Comparison of ENCODE assay signal across 21 cellular contexts in genomic region chr5:58311526-58311925, GRCh38.
A peak's percentile ranks its signal among the peaks of the same experiment; 100 is the strongest.
DNase-seq lines count a peak whose midpoint lies in the region; ATAC-seq, FAIRE-seq and TF ChIP-seq lines count a peak whose summit lies in the region.
"Had no signal": no experiment of that assay in that cellular context is flagged by ENCODE, and none has a peak within 500 bp of the region (broad histone marks: within the 10 kb centered on the region; RNA-seq: fewer than 3 reads in every experiment).

No MANE protein-coding gene starts in this region.

- H3K4me1 ChIP-seq in H9 (ENCODE audit: insufficient read depth, low read length) (no peaks in the 10 kb centered on the region), neural progenitor cell (no peaks in the 10 kb centered on the region)
- H3K4me1 ChIP-seq: BLaER1 treated with 17β-estradiol and CSF1 and Interleukin-3, amounts not matched to agents 10 nM and 100 nM; Caco-2 had no signal

- no peak for TF ChIP-seq CTCF in H9 (conservative IDR thresholded peaks at IDR 0.05)
- TF ChIP-seq CTCF in bronchial epithelial cell (IDR thresholded peaks at IDR 0.05; ENCODE audit: insufficient read depth, low read length, severe bottlenecking): no peak
- no peak for TF ChIP-seq CTCF in neural progenitor cell (IDR thresholded peaks at IDR 0.05)

- H3K14ac ChIP-seq in H9 (ENCODE audit: insufficient read depth, low read length): no peak overlapping the region

- H3K18ac ChIP-seq in H9 (ENCODE audit: insufficient read length, low read depth, low read length): no peak overlapping the region

- no peak overlapping the region for H4K8ac ChIP-seq in H9 (replicated peaks; ENCODE audit: insufficient read length, low read depth, low read length)

- H2BK120ac ChIP-seq in H9 (ENCODE audit: low read depth, low read length, poor library complexity, severe bottlenecking): no peak overlapping the region

- no peaks in the 10 kb centered on the region for H3K23me2 ChIP-seq in H9 (ENCODE audit: insufficient read length, low read depth, low read length, poor library complexity, severe bottlenecking)

- ATAC-seq in activated T-helper 17 cell treated with anti-CD3 and anti-CD28 coated beads, Interleukin-2, amount 50 U/mL, for 72 hours (replicated peaks): no peak
- ATAC-seq: A549; CD8-positive, alpha-beta T cell had no signal

- no peak overlapping the region for H4K91ac ChIP-seq in H9 (ENCODE audit: insufficient read length, low read depth, low read length)

- no peaks in the 10 kb centered on the region for H4K20me1 ChIP-seq in H9 (ENCODE audit: control insufficient read depth, insufficient read depth, insufficient read length)
- H4K20me1 ChIP-seq in neural progenitor cell (ENCODE audit: low read depth): no peaks in the 10 kb centered on the region
- H4K20me1 ChIP-seq: BLaER1 treated with 17β-estradiol and CSF1 and Interleukin-3, amounts not matched to agents 10 nM and 100 nM had no signal

- no peak overlapping the region for H2BK12ac ChIP-seq in H9 (ENCODE audit: insufficient read length, low read depth, low read length)

- H2AFZ ChIP-seq in H9 (ENCODE audit: low read length): peak overlapping the region; percentile 62
- peak overlapping the region; percentile 26 for H2AFZ ChIP-seq in neural progenitor cell (replicated peaks)

- no peaks in the 10 kb centered on the region for H3F3A ChIP-seq in neural progenitor cell (ENCODE audit: low read depth)

- no peak overlapping the region for H3K9ac ChIP-seq in H9 (ENCODE audit: extremely low read depth, insufficient read length, low read length)
- no peak overlapping the region for H3K9ac ChIP-seq in neural progenitor cell
- H3K9ac ChIP-seq: BLaER1 treated with 17β-estradiol and CSF1 and Interleukin-3, amounts not matched to agents 10 nM and 100 nM had no signal

- no peak overlapping the region for H2AK5ac ChIP-seq in H9 (ENCODE audit: insufficient read length, low read length)

- H3K23ac ChIP-seq in H9 (ENCODE audit: insufficient read length, low read depth, low read length): no peak overlapping the region

- no peak overlapping the region for H2BK20ac ChIP-seq in H9 (ENCODE audit: low read depth, low read length, poor library complexity, severe bottlenecking)

- H3K27me3 Mint-ChIP-seq in H9 (ENCODE audit: low read depth): no peaks in the 10 kb centered on the region
- no peaks in the 10 kb centered on the region for H3K27me3 Mint-ChIP-seq in neural progenitor cell (ENCODE audit: insufficient read depth, low read depth)
- peaks cover 12% of the 10 kb centered on the region for H3K27me3 Mint-ChIP-seq in activated T-helper 17 cell treated with anti-CD3 and anti-CD28 coated beads, Interleukin-2, amount 50 U/mL, for 72 hours

- no peak overlapping the region for H3K27ac ChIP-seq in H9 (ENCODE audit: insufficient read length, low read depth, low read length)
- H3K27ac ChIP-seq in neural progenitor cell: no peak overlapping the region
- H3K27ac ChIP-seq: 22Rv1; A549; BLaER1 treated with 17β-estradiol and CSF1 and Interleukin-3, amounts not matched to agents 10 nM and 100 nM; C4-2B had no signal

- H3K56ac ChIP-seq in H9 (ENCODE audit: insufficient read length, low read depth, low read length): no peak overlapping the region

- H3K36me3 Mint-ChIP-seq in H9 (ENCODE audit: insufficient read depth in 1 of 3, low read depth in 3 of 3) (no peaks in the 10 kb centered on the region), neural progenitor cell (no peaks in the 10 kb centered on the region)
- no peaks in the 10 kb centered on the region for H3K36me3 Mint-ChIP-seq in activated T-helper 17 cell treated with anti-CD3 and anti-CD28 coated beads, Interleukin-2, amount 50 U/mL, for 72 hours (ENCODE audit: low read depth)
- H3K36me3 Mint-ChIP-seq: CD8-positive, alpha-beta T cell had no signal

- FAIRE-seq in bronchial epithelial cell (lab: Jason Lieb, UNC): no peak
- FAIRE-seq in endometrium (lab: Jason Lieb, UNC): peak; percentile 26
- FAIRE-seq: A549, D721Med, GM12891 had no signal

- peaks cover 3 to 4% of the 10 kb centered on the region in 2 experiments; a peak in 3 of 5 replicates for H3K9me3 Mint-ChIP-seq in H9
- peaks cover 6% of the 10 kb centered on the region for H3K9me3 Mint-ChIP-seq in neural progenitor cell
- no peaks in the 10 kb centered on the region for H3K9me3 Mint-ChIP-seq in activated T-helper 17 cell treated with anti-CD3 and anti-CD28 coated beads, Interleukin-2, amount 50 U/mL, for 72 hours
- H3K9me3 Mint-ChIP-seq: CD8-positive, alpha-beta T cell had no signal

- H3K9me3 ChIP-seq in H9 (ENCODE audit: control insufficient read depth, low read depth, low read length): no peaks in the 10 kb centered on the region
- H3K9me3 ChIP-seq in neural progenitor cell (ENCODE audit: low read depth): no peaks in the 10 kb centered on the region
- H3K9me3 ChIP-seq: A549; BLaER1 treated with 17β-estradiol and CSF1 and Interleukin-3, amounts not matched to agents 10 nM and 100 nM; Caco-2 had no signal

- H3K4me3 ChIP-seq in bronchial epithelial cell (ENCODE audit: low read depth, low read length): no peak overlapping the region
- no peak overlapping the region for H3K4me3 ChIP-seq in neural progenitor cell
- H3K4me3 ChIP-seq: A549; BLaER1 treated with 17β-estradiol and CSF1 and Interleukin-3, amounts not matched to agents 10 nM and 100 nM had no signal

- H3T11ph ChIP-seq in H9 (ENCODE audit: low read length): no peak overlapping the region

- no peaks in the 10 kb centered on the region for H3K4me1 Mint-ChIP-seq in H9
- no peaks in the 10 kb centered on the region for H3K4me1 Mint-ChIP-seq in neural progenitor cell
- H3K4me1 Mint-ChIP-seq in activated T-helper 17 cell treated with anti-CD3 and anti-CD28 coated beads, Interleukin-2, amount 50 U/mL, for 72 hours: no peaks in the 10 kb centered on the region
- H3K4me1 Mint-ChIP-seq: B cell had no signal

- H3K27me3 ChIP-seq in H9 (ENCODE audit: insufficient read depth, low read length): no peaks in the 10 kb centered on the region
- no peaks in the 10 kb centered on the region for H3K27me3 ChIP-seq in bronchial epithelial cell (ENCODE audit: control insufficient read depth, insufficient read depth, low read length)
- H3K27me3 ChIP-seq in neural progenitor cell: no peaks in the 10 kb centered on the region
- H3K27me3 ChIP-seq: BLaER1 treated with 17β-estradiol and CSF1 and Interleukin-3, amounts not matched to agents 10 nM and 100 nM had no signal

- WGBS in H9 (ENCODE audit: extremely low coverage, insufficient read length, low lambda C conversion rate): no CpG with 5 or more reads among the region's 3 CpGs

- DNase-seq in H9 (no peak), bronchial epithelial cell (ENCODE audit: low read depth) (peak; percentile 37), neural progenitor cell (ENCODE audit: low spot score) (no peak), GM19238 (ENCODE audit: insufficient read length, low spot score) (no peak)
- DNase-seq in activated CD8-positive, alpha-beta memory T cell treated with anti-CD3 and anti-CD28 coated beads, Interleukin-2, amount 50 U/mL, for 48 hours: no peak
- DNase-seq: AML-193; Caco-2; Calu3; CD4-positive, alpha-beta T cell; CD8-positive, alpha-beta T cell; DMS79 treated with DMSO at 0.1 percent for 48 hours; GF-D8 had no signal

- H3K4ac ChIP-seq in H9 (ENCODE audit: low read depth, low read length): no peak overlapping the region

- H3K27ac Mint-ChIP-seq in H9: no peak overlapping the region
- H3K27ac Mint-ChIP-seq in neural progenitor cell: no peak overlapping the region
- no peak overlapping the region for H3K27ac Mint-ChIP-seq in activated T-helper 17 cell treated with anti-CD3 and anti-CD28 coated beads, Interleukin-2, amount 50 U/mL, for 72 hours
- H3K27ac Mint-ChIP-seq: B cell; CD4-positive, alpha-beta T cell; CD8-positive, alpha-beta T cell had no signal

- no peaks in the 10 kb centered on the region for H3K79me1 ChIP-seq in H9 (ENCODE audit: insufficient read depth, low read depth, low read length, poor library complexity, severe bottlenecking)

- H2BK15ac ChIP-seq in H9 (ENCODE audit: low read depth, low read length): no peak overlapping the region

- H3K79me2 ChIP-seq in H9 (ENCODE audit: insufficient read depth, low read length): no peaks in the 10 kb centered on the region
- H3K79me2 ChIP-seq in neural progenitor cell (ENCODE audit: low read depth): no peaks in the 10 kb centered on the region

- H3K4me3 Mint-ChIP-seq in H9 (no peak overlapping the region), neural progenitor cell (no peak overlapping the region)
- no peak overlapping the region for H3K4me3 Mint-ChIP-seq in activated T-helper 17 cell treated with anti-CD3 and anti-CD28 coated beads, Interleukin-2, amount 50 U/mL, for 72 hours
- H3K4me3 Mint-ChIP-seq: B cell; CD4-positive, alpha-beta T cell; CD8-positive, alpha-beta T cell had no signal

- H4K5ac ChIP-seq in H9 (ENCODE audit: insufficient read length, low read depth, low read length): no peak overlapping the region

- H3K4me2 ChIP-seq in H9 (ENCODE audit: insufficient read depth, insufficient read length, low read length) (no peak overlapping the region), neural progenitor cell (no peak overlapping the region)
- H3K4me2 ChIP-seq: A549; BLaER1 treated with 17β-estradiol and CSF1 and Interleukin-3, amounts not matched to agents 10 nM and 100 nM had no signal

- H3K36me3 ChIP-seq in bronchial epithelial cell (ENCODE audit: control insufficient read depth, insufficient read depth, low read length) (no peaks in the 10 kb centered on the region), neural progenitor cell (no peaks in the 10 kb centered on the region)
- H3K36me3 ChIP-seq: BLaER1 treated with 17β-estradiol and CSF1 and Interleukin-3, amounts not matched to agents 10 nM and 100 nM had no signal

- H2BK5ac ChIP-seq in H9 (ENCODE audit: insufficient read length, low read length): no peak overlapping the region
